In genomic region chr3:184716652-184717607, GRCh38 we compare ENCODE assay signal across 9 cellular contexts. TPM values are rescaled to one million over a fixed set of nuclear protein-coding genes. Genes with fewer than 3 reads are reported as not detected.
DNase-seq lines count a peak whose midpoint lies in the region; ATAC-seq and TF ChIP-seq lines count a peak whose summit lies in the region.
"Had no signal": no experiment of that assay in that cellular context is flagged by ENCODE, and none has a peak within 500 bp of the region (broad histone marks: within the 10 kb centered on the region; RNA-seq: fewer than 3 reads in every experiment).

No MANE protein-coding gene starts in this region.

- peak; percentile 7 for TF ChIP-seq POLR2A in ovary (IDR thresholded peaks at IDR 0.05)

- no peak overlapping the region for H3K4me3 ChIP-seq in ovary

- no peak for ATAC-seq in HG03521 (IDR thresholded peaks at IDR 0.05; ENCODE audit: unreplicated experiment)
- no peak for ATAC-seq in GM21529 (IDR thresholded peaks at IDR 0.05; ENCODE audit: unreplicated experiment)
- no peak for ATAC-seq in HG02981 (IDR thresholded peaks at IDR 0.05; ENCODE audit: unreplicated experiment)

- 21 to 33% (median 22%) methylated on average over 24 of the region's 24 CpGs for WGBS in ovary, 3 donors

- H3K36me3 ChIP-seq in ovary = no peaks in the 10 kb centered on the region

- DNase-seq in DMS79 treated with DMSO at 0.1 percent for 48 hours (lab: John Stamatoyannopoulos, UW) = peak; percentile 82
- peak; percentile 49 for DNase-seq in NCI-H2227 (lab: John Stamatoyannopoulos, UW; ENCODE audit: unreplicated experiment)
- no peak for DNase-seq in epithelial cell of prostate (ENCODE audit: low read depth, low spot score)
- peak; percentile 58 to 74 (median 64) for DNase-seq in ovary
- DNase-seq in ACHN = no peak
- DNase-seq: activated naive CD8-positive, alpha-beta T cell treated with anti-CD3 and anti-CD28 coated beads, Interleukin-2, amount 10 ng/mL, durations not matched to agents 7 days and 5 days had no signal

- peaks cover 9% of the 10 kb centered on the region for H3K4me1 ChIP-seq in ovary (ENCODE audit: insufficient read depth)

- TF ChIP-seq EP300 in ovary (IDR thresholded peaks at IDR 0.05) = no peak

- no peak for TF ChIP-seq CTCF in ovary (IDR thresholded peaks at IDR 0.05)

- no peaks in the 10 kb centered on the region for H3K27me3 ChIP-seq in ovary

- intact Hi-C loops in ovary (cut with DNase I) = loop anchor here in 3 of 4 donors (5.0 to 10.0 kb wide), 3 partner anchors 48 to 140 kb away; no protein-coding TSS in a partner anchor

- H3K27ac ChIP-seq in epithelial cell of prostate (peak overlapping the region; percentile 16), ovary (peak overlapping the region; percentile 64)

- in situ Hi-C loops in ACHN (cut with HindIII; ENCODE audit: low pct_ligation_motif_present, low pct_unique_long_range_greater_than_20kb, low sequenced_read_pairs) = no loop called here

- no peaks in the 10 kb centered on the region for H3K9me3 ChIP-seq in ovary

RNA-seq across cellular contexts. Expression of gene MAGEF1, which starts 5.1 kb away (rescaled TPM):
- total RNA-seq in ovary = 10 to 100 TPM; 28.3 to 48.6 (median 39.7) TPM
- polyA plus RNA-seq in ovary = 10 to 100 TPM; 29.6 to 48.7 TPM

Comparison
In these comparisons a context has a peak if more than half of its experiments do, and no peak if none do; other contexts are left out.
1. DNase-seq: peak in DMS79 treated with DMSO at 0.1 percent for 48 hours (single experiment), NCI-H2227 (single experiment) and ovary (5 of 5); none in epithelial cell of prostate (single experiment) and ACHN (single experiment).